8 cellular contexts compared by ENCODE assay signal in the genomic region with DNA sequence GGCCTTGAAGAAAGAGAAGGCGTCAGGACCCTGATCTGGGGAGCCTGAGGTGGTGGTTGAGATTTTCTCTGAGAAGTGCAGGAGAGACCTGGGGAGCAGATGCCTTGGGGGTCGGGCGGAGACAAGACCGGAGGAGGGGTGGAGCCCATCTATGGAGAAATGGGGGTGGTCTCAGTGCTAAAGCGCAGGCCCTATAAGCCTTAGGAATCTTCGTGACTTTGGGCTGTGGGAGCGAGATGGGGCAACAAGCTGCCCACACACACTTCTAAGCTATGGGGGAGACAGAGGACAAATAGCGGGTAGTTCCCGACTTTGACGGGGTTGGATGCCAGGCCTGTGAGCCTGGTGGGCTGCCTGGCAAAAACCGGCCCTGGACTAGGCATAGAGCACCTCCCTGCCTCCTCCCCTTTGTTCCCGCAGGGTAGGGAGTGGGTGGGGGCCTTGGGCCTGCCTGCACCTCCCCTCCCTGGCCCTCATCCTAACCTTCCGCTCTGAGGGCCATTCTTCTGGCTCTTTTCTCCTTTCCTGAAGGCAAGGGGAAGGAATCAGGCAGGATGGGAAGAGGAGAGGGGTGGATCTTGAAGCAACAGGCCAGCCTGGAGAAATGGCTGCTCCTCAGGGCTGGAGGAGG. TPM values are rescaled to one million over a fixed set of nuclear protein-coding genes. Genes with fewer than 3 reads are reported as not detected.
A peak's percentile ranks its signal among the peaks of the same experiment; 100 is the strongest.
DNase-seq lines count a peak whose midpoint lies in the region; ATAC-seq and TF ChIP-seq lines count a peak whose summit lies in the region.

No MANE protein-coding gene starts in this region.

- no peak overlapping the region for H3K4ac ChIP-seq in H9 (ENCODE audit: low read depth, low read length)

- H3K27ac ChIP-seq in 22Rv1 = peak overlapping the region; percentile 79
- H3K27ac ChIP-seq in H9 (ENCODE audit: insufficient read length, low read depth, low read length) = no peak overlapping the region

- H3K27ac Mint-ChIP-seq in H9 = peak overlapping the region; percentile 76 to 97 (median 86)
- peak overlapping the region; percentile 96 to 99 for H3K27ac Mint-ChIP-seq in activated naive CD4-positive, alpha-beta T cell treated with anti-CD3 and anti-CD28 coated beads, Interleukin-2, amount 50 U/mL, for 72 hours

- no peak overlapping the region for H4K91ac ChIP-seq in H9 (ENCODE audit: insufficient read length, low read depth, low read length)

- peaks cover 5% of the 10 kb centered on the region for H3K79me1 ChIP-seq in H9 (ENCODE audit: insufficient read depth, low read depth, low read length, poor library complexity, severe bottlenecking)

- peaks cover 21 to 42% (median 39%) of the 10 kb centered on the region in 3 experiments for H3K36me3 Mint-ChIP-seq in H9 (ENCODE audit: insufficient read depth in 1 of 3, low read depth in 3 of 3)
- peaks cover 18 to 31% of the 10 kb centered on the region in 2 donors for H3K36me3 Mint-ChIP-seq in activated naive CD4-positive, alpha-beta T cell treated with anti-CD3 and anti-CD28 coated beads, Interleukin-2, amount 50 U/mL, for 72 hours

- DNase-seq in H9 (peak; percentile 45), left cardiac atrium (peak; percentile 64), retinal pigment epithelial cell (ENCODE audit: low read depth) (no peak), RPMI8226 (no peak)
- DNase-seq in activated naive CD4-positive, alpha-beta T cell treated with anti-CD3 and anti-CD28 coated beads, Interleukin-2, amount 50 U/mL, for 72 hours (ENCODE audit: low spot score in 2 of 2) = no peak

- H2BK120ac ChIP-seq in H9 (ENCODE audit: low read depth, low read length, poor library complexity, severe bottlenecking) = no peak overlapping the region

- H3K23ac ChIP-seq in H9 (ENCODE audit: insufficient read length, low read depth, low read length) = no peak overlapping the region

- H3K9ac ChIP-seq in H9 (ENCODE audit: extremely low read depth, insufficient read length, low read length) = peak overlapping the region; percentile 72

- H2AK5ac ChIP-seq in H9 (ENCODE audit: insufficient read length, low read length) = no peak overlapping the region

- peaks cover 4% of the 10 kb centered on the region for H3K23me2 ChIP-seq in H9 (ENCODE audit: insufficient read length, low read depth, low read length, poor library complexity, severe bottlenecking)

- H3K56ac ChIP-seq in H9 (ENCODE audit: insufficient read length, low read depth, low read length) = no peak overlapping the region

- no peaks in the 10 kb centered on the region for H3K9me3 Mint-ChIP-seq in H9
- H3K9me3 Mint-ChIP-seq in activated naive CD4-positive, alpha-beta T cell treated with anti-CD3 and anti-CD28 coated beads, Interleukin-2, amount 50 U/mL, for 72 hours = no peaks in the 10 kb centered on the region

- H2BK5ac ChIP-seq in H9 (ENCODE audit: insufficient read length, low read length) = no peak overlapping the region

- no peak overlapping the region for H3T11ph ChIP-seq in H9 (ENCODE audit: low read length)

- no peaks in the 10 kb centered on the region for H3K9me3 ChIP-seq in H9 (ENCODE audit: control insufficient read depth, low read depth, low read length)

- no peak overlapping the region for H2AFZ ChIP-seq in H9 (ENCODE audit: low read length)

- no peak for ATAC-seq in activated naive CD4-positive, alpha-beta T cell treated with anti-CD3 and anti-CD28 coated beads, Interleukin-2, amount 50 U/mL, for 72 hours
- ATAC-seq in left cardiac atrium = peak; percentile 5 to 30
- ATAC-seq in GM21367 (IDR thresholded peaks at IDR 0.05; ENCODE audit: unreplicated experiment) = no peak
- no peak for ATAC-seq in GM18502 (IDR thresholded peaks at IDR 0.05; ENCODE audit: poor library complexity, unreplicated experiment)

- peak overlapping the region; percentile 58 for H3K4me2 ChIP-seq in H9 (ENCODE audit: insufficient read depth, insufficient read length, low read length)

- no peaks in the 10 kb centered on the region; the same call in 1 of the 2 replicates for H3K4me1 ChIP-seq in H9 (ENCODE audit: insufficient read depth, low read length)

- H4K20me1 ChIP-seq in H9 (ENCODE audit: control insufficient read depth, insufficient read depth, insufficient read length) = no peaks in the 10 kb centered on the region

- no peak for TF ChIP-seq CTCF in 22Rv1 (IDR thresholded peaks at IDR 0.05)
- TF ChIP-seq CTCF in H9 (conservative IDR thresholded peaks at IDR 0.05) = no peak
- no peak for TF ChIP-seq CTCF in retinal pigment epithelial cell (conservative IDR thresholded peaks at IDR 0.05; ENCODE audit: low read depth, low read length)

- no peaks in the 10 kb centered on the region for H3K27me3 ChIP-seq in H9 (ENCODE audit: insufficient read depth, low read length)

- no peaks in the 10 kb centered on the region; the same call in 1 of the 2 replicates for H3K27me3 Mint-ChIP-seq in H9 (ENCODE audit: low read depth)

- intact Hi-C loops in left cardiac atrium (cut with DNase I) = loop anchor here in 1 of 2 donors (10.0 kb wide), 1 partner anchor 229 kb away; the partner anchor contains the start of genes GNL3 and PBRM1

- H3K18ac ChIP-seq in H9 (ENCODE audit: insufficient read length, low read depth, low read length) = no peak overlapping the region

- H2BK20ac ChIP-seq in H9 (ENCODE audit: low read depth, low read length, poor library complexity, severe bottlenecking) = no peak overlapping the region

- peaks cover 29 to 51% of the 10 kb centered on the region in 2 experiments for H3K4me1 Mint-ChIP-seq in H9

- H2BK15ac ChIP-seq in H9 (ENCODE audit: low read depth, low read length) = no peak overlapping the region

- no peak overlapping the region for H2BK12ac ChIP-seq in H9 (ENCODE audit: insufficient read length, low read depth, low read length)

- WGBS in H9 (ENCODE audit: extremely low coverage, insufficient read length, low lambda C conversion rate) = no CpG with 5 or more reads among the region's 13 CpGs

- peaks cover 4% of the 10 kb centered on the region; the same call in 1 of the 2 replicates for H3K79me2 ChIP-seq in H9 (ENCODE audit: insufficient read depth, low read length)

- H4K8ac ChIP-seq in H9 (replicated peaks; ENCODE audit: insufficient read length, low read depth, low read length) = no peak overlapping the region

- H3K4me3 Mint-ChIP-seq in H9 = peak overlapping the region; percentile 89 to 96

- H3K14ac ChIP-seq in H9 (ENCODE audit: insufficient read depth, low read length) = no peak overlapping the region

- H4K5ac ChIP-seq in H9 (ENCODE audit: insufficient read length, low read depth, low read length) = no peak overlapping the region

- H3K4me3 ChIP-seq in retinal pigment epithelial cell (ENCODE audit: low read length) = peak overlapping the region; percentile 89

RNA-seq across cellular contexts. Expression of gene NISCH, which starts 0.9 kb away (rescaled TPM):
- total RNA-seq in H9 (2021) (99.0 and 104 TPM in 2 replicates), left cardiac atrium (10 to 100 TPM; 45.9 to 49.0 TPM)
- 100 to 1,000 TPM in 1 of 2 donors, 10 to 100 TPM in 1; 79.7 to 105 TPM for total RNA-seq in activated naive CD4-positive, alpha-beta T cell treated with anti-CD3 and anti-CD28 coated beads, Interleukin-2, amount 50 U/mL, for 72 hours

RNA-seq across cellular contexts. Expression of gene TNNC1, which starts 2.4 kb away (rescaled TPM):
- total RNA-seq in H9 (2021) (5.6 and 7.7 TPM in 2 replicates), left cardiac atrium (1,000 to 10,000 TPM; 2,841 to 3,233 TPM)
- 1 to 10 TPM; 6.6 to 8.4 TPM for total RNA-seq in activated naive CD4-positive, alpha-beta T cell treated with anti-CD3 and anti-CD28 coated beads, Interleukin-2, amount 50 U/mL, for 72 hours

RNA-seq across cellular contexts. Expression of gene SEMA3G, which starts 11.4 kb away (rescaled TPM):
- total RNA-seq in H9 (2021) = 1.7 and 2.4 TPM in 2 replicates
- under 1 TPM; 0.20 to 0.33 TPM for total RNA-seq in activated naive CD4-positive, alpha-beta T cell treated with anti-CD3 and anti-CD28 coated beads, Interleukin-2, amount 50 U/mL, for 72 hours
- total RNA-seq in left cardiac atrium = 10 to 100 TPM; 13.7 to 19.9 TPM

RNA-seq across cellular contexts. Expression of gene STAB1, which starts 38.9 kb away (rescaled TPM):
- total RNA-seq in H9 (2021) = 0.90 and 1.5 TPM in 2 replicates
- under 1 TPM in 1 of 2 donors, not detected in 1; 0.36 TPM for total RNA-seq in activated naive CD4-positive, alpha-beta T cell treated with anti-CD3 and anti-CD28 coated beads, Interleukin-2, amount 50 U/mL, for 72 hours
- total RNA-seq in left cardiac atrium = 100 to 1,000 TPM; 169 to 195 TPM

RNA-seq across cellular contexts. Expression of gene PHF7, which starts 45.8 kb away (rescaled TPM):
- total RNA-seq in H9 (2021) (9.4 and 9.9 TPM in 2 replicates), left cardiac atrium (10 to 100 TPM; 13.1 to 16.0 TPM)
- total RNA-seq in activated naive CD4-positive, alpha-beta T cell treated with anti-CD3 and anti-CD28 coated beads, Interleukin-2, amount 50 U/mL, for 72 hours = 10 to 100 TPM; 17.2 to 36.0 TPM

Comparison
In these comparisons a context has a peak if more than half of its experiments do, and no peak if none do; other contexts are left out.
1. DNase-seq: peak in H9 (single experiment) and left cardiac atrium (single experiment); none in activated naive CD4-positive, alpha-beta T cell treated with anti-CD3 and anti-CD28 coated beads, Interleukin-2, amount 50 U/mL, for 72 hours (0 of 2), retinal pigment epithelial cell (single experiment) and RPMI8226 (single experiment).
2. ATAC-seq: peak in left cardiac atrium (2 of 2); none in activated naive CD4-positive, alpha-beta T cell treated with anti-CD3 and anti-CD28 coated beads, Interleukin-2, amount 50 U/mL, for 72 hours (0 of 2), GM21367 (single experiment) and GM18502 (single experiment).
3. RNA of gene TNNC1, which starts 2.4 kb away (total RNA-seq): 2,841 to 3,233 TPM in left cardiac atrium; 6.6 to 8.4 TPM in activated naive CD4-positive, alpha-beta T cell treated with anti-CD3 and anti-CD28 coated beads, Interleukin-2, amount 50 U/mL, for 72 hours and 5.6 to 7.7 TPM in H9; every median in the first group is over 100 times any median in the second.